Comparison of ENCODE assay signal across 8 cellular contexts in genomic region chr9:36135791-36136276, GRCh38. TPM values are rescaled to one million over a fixed set of nuclear protein-coding genes. Genes with fewer than 3 reads are reported as not detected.
DNase-seq lines count a peak whose midpoint lies in the region; ATAC-seq, FAIRE-seq and TF ChIP-seq lines count a peak whose summit lies in the region.

No MANE protein-coding gene starts in this region.

- TF ChIP-seq CTCF in astrocyte (IDR thresholded peaks at IDR 0.05; ENCODE audit: insufficient read depth, low read depth, low read length) (no peak), right lobe of liver (IDR thresholded peaks at IDR 0.05) (no peak), testis (IDR thresholded peaks at IDR 0.05) (no peak)

- peaks cover 39% of the 10 kb centered on the region for H3K79me2 ChIP-seq in astrocyte (ENCODE audit: insufficient read depth, low read length)

- no peak for FAIRE-seq in astrocyte (lab: Jason Lieb, UNC)

- H3K4me3 Mint-ChIP-seq in activated CD4-positive, alpha-beta T cell treated with anti-CD3 and anti-CD28 coated beads for 36 hours = peak overlapping the region; percentile 67
- peak overlapping the region; percentile 83 for H3K4me3 Mint-ChIP-seq in astrocyte (ENCODE audit: unreplicated experiment)

- DNase-seq in activated CD4-positive, alpha-beta T cell treated with anti-CD3 and anti-CD28 coated beads for 36 hours = no peak
- no peak for DNase-seq in activated CD4-positive, alpha-beta T cell treated with anti-CD3 and anti-CD28 coated beads, Interleukin-2, amount 50 U/mL, for 4 hours
- DNase-seq in astrocyte (ENCODE audit: low read depth) (no peak), right lobe of liver (peak in 1 of 3 donors; percentile 48), testis (no peak), NOMO-1 treated with dmso at 0.1 percent for 144 hours (lab: John Stamatoyannopoulos, UW; ENCODE audit: unreplicated experiment) (no peak), OCI-M1 (lab: John Stamatoyannopoulos, UW) (no peak)

- no peaks in the 10 kb centered on the region for H3K36me3 ChIP-seq in astrocyte (ENCODE audit: insufficient read depth, low read length)
- no peaks in the 10 kb centered on the region for H3K36me3 ChIP-seq in right lobe of liver
- no peaks in the 10 kb centered on the region for H3K36me3 ChIP-seq in testis (ENCODE audit: low read depth, missing control alignments)

- H3K4me2 ChIP-seq in astrocyte (ENCODE audit: low read length) = peak overlapping the region; percentile 99

- H3K27ac Mint-ChIP-seq in activated CD4-positive, alpha-beta T cell treated with anti-CD3 and anti-CD28 coated beads for 36 hours = no peak overlapping the region
- H3K27ac Mint-ChIP-seq in astrocyte (ENCODE audit: unreplicated experiment) = no peak overlapping the region

- peaks cover 40% of the 10 kb centered on the region for H4K20me1 ChIP-seq in astrocyte (ENCODE audit: insufficient read depth, low read length)

- intact Hi-C loops in activated CD4-positive, alpha-beta T cell treated with anti-CD3 and anti-CD28 coated beads for 36 hours (cut with DNase I, micrococcal nuclease) = loop anchor here (1.0 to 5.0 kb wide), 11 partner anchors 8 to 351 kb away; partner anchors contain the start of genes CLTA (in 1 of the 2), GNE (in 1 of the 2) and RECK (in 1 of the 2)
- intact Hi-C loops in right lobe of liver (cut with DNase I) (no loop called here), testis (cut with DNase I; ENCODE audit: low total_unique reads) (no loop called here)

- TF ChIP-seq POLR2A in right lobe of liver (IDR thresholded peaks at IDR 0.05) = no peak
- TF ChIP-seq POLR2A in testis (IDR thresholded peaks at IDR 0.05) = no peak

- no peaks in the 10 kb centered on the region for H3K9me3 Mint-ChIP-seq in activated CD4-positive, alpha-beta T cell treated with anti-CD3 and anti-CD28 coated beads for 36 hours (ENCODE audit: low read depth)
- H3K9me3 Mint-ChIP-seq in astrocyte (ENCODE audit: unreplicated experiment) = peaks cover 5% of the 10 kb centered on the region

- no peaks in the 10 kb centered on the region for H3K9me3 ChIP-seq in astrocyte (ENCODE audit: insufficient read depth, low read depth, low read length)
- H3K9me3 ChIP-seq in right lobe of liver = no peaks in the 10 kb centered on the region
- H3K9me3 ChIP-seq in testis = no peaks in the 10 kb centered on the region

- H3K36me3 Mint-ChIP-seq in activated CD4-positive, alpha-beta T cell treated with anti-CD3 and anti-CD28 coated beads for 36 hours (ENCODE audit: low read depth) = no peaks in the 10 kb centered on the region
- peaks cover 6% of the 10 kb centered on the region for H3K36me3 Mint-ChIP-seq in astrocyte (ENCODE audit: low read depth, unreplicated experiment)

- no peak for ATAC-seq in activated CD4-positive, alpha-beta T cell treated with anti-CD3 and anti-CD28 coated beads for 36 hours
- ATAC-seq in right lobe of liver (peak in 1 of 4 donors; percentile 4), HG03025 (IDR thresholded peaks at IDR 0.05; ENCODE audit: low FRiP score, unreplicated experiment) (no peak)

- H3K27ac ChIP-seq in astrocyte (ENCODE audit: low read depth, low read length) (no peak overlapping the region), right lobe of liver (peak overlapping the region in 1 of 3 donors; percentile 41), testis (no peak overlapping the region)

- H3K4me3 ChIP-seq in astrocyte (ENCODE audit: insufficient read depth, low read depth, low read length) (peak overlapping the region; percentile 83), right lobe of liver (peak overlapping the region; percentile 55 to 68 (median 57)), testis (peak overlapping the region; percentile 73 to 84)

- POLR2A ChIA-PET in activated CD4-positive, alpha-beta T cell treated with anti-CD3 and anti-CD28 coated beads for 36 hours (lab: Charles Lee) = interaction anchor here (1.5 kb wide), 1 partner anchor 55 kb away, joined by 6 read pairs; the partner anchor contains the start of gene CLTA

- no peaks in the 10 kb centered on the region for H3K27me3 Mint-ChIP-seq in activated CD4-positive, alpha-beta T cell treated with anti-CD3 and anti-CD28 coated beads for 36 hours
- H3K27me3 Mint-ChIP-seq in astrocyte (ENCODE audit: low read depth, unreplicated experiment) = no peaks in the 10 kb centered on the region

- H2AFZ ChIP-seq in astrocyte (ENCODE audit: low read depth, low read length) = peak overlapping the region; percentile 81

- peaks cover 21% of the 10 kb centered on the region for H3K4me1 ChIP-seq in astrocyte (ENCODE audit: insufficient read depth, low read length)
- H3K4me1 ChIP-seq in right lobe of liver = peaks cover 0 to 9% (median 0%) of the 10 kb centered on the region in 4 donors
- H3K4me1 ChIP-seq in testis = peaks cover 14% of the 10 kb centered on the region

- CTCF ChIA-PET in activated CD4-positive, alpha-beta T cell treated with anti-CD3 and anti-CD28 coated beads for 36 hours (lab: Charles Lee) = interaction anchor here (0.6 to 1.5 kb wide), 4 partner anchors 28 to 1808 kb away, joined by 3 to 15 read pairs (median 6); no protein-coding TSS in a partner anchor

- peak overlapping the region; percentile 84 for H3K9ac ChIP-seq in astrocyte (ENCODE audit: low read length)

- peaks cover 40% of the 10 kb centered on the region for H3K4me1 Mint-ChIP-seq in activated CD4-positive, alpha-beta T cell treated with anti-CD3 and anti-CD28 coated beads for 36 hours
- H3K4me1 Mint-ChIP-seq in astrocyte (ENCODE audit: low read depth, unreplicated experiment) = peaks cover 33% of the 10 kb centered on the region

- 6% methylated on average over 11 of the region's 18 CpGs for WGBS in right lobe of liver (ENCODE audit: insufficient coverage, low coverage, low lambda C conversion rate, missing lambda C conversion rate)
- WGBS in testis, 2 donors = 12 to 22% methylated on average over 10 to 18 of the region's 18 CpGs

- H3K27me3 ChIP-seq in astrocyte (ENCODE audit: insufficient read depth, low read length) (no peaks in the 10 kb centered on the region), right lobe of liver (peaks cover 0 to 10% of the 10 kb centered on the region in 2 donors), testis (no peaks in the 10 kb centered on the region)

RNA-seq across cellular contexts. Expression of gene GLIPR2, which starts 0.7 kb away (rescaled TPM):
- total RNA-seq in activated CD4-positive, alpha-beta T cell treated with anti-CD3 and anti-CD28 coated beads for 36 hours = 10 to 100 TPM; 13.7 to 18.4 TPM
- 150 and 157 TPM in 2 replicates for total RNA-seq in astrocyte
- total RNA-seq in right lobe of liver = 1 to 10 TPM; 1.2 to 3.9 (median 2.5) TPM
- 1 to 10 TPM; 3.5 to 3.9 TPM for total RNA-seq in testis
- polyA plus RNA-seq in testis (ENCODE audit: insufficient read depth, low read depth, low replicate concordance) = 19.6 TPM

RNA-seq across cellular contexts. Expression of gene CCIN, which starts 33.4 kb away (rescaled TPM):
- not detected for total RNA-seq in activated CD4-positive, alpha-beta T cell treated with anti-CD3 and anti-CD28 coated beads for 36 hours
- total RNA-seq in astrocyte = 1.1 and 1.9 TPM in 2 replicates
- total RNA-seq in right lobe of liver = not detected
- 10 to 100 TPM; 48.7 to 84.8 TPM for total RNA-seq in testis
- 171 TPM for polyA plus RNA-seq in testis (ENCODE audit: insufficient read depth, low read depth, low replicate concordance)

RNA-seq across cellular contexts. Expression of gene CLTA, which starts 54.9 kb away (rescaled TPM):
- 100 to 1,000 TPM; 123 to 133 TPM for total RNA-seq in activated CD4-positive, alpha-beta T cell treated with anti-CD3 and anti-CD28 coated beads for 36 hours
- total RNA-seq in astrocyte (386 and 424 TPM in 2 replicates), right lobe of liver (100 to 1,000 TPM in 2 of 6 experiments, 10 to 100 TPM in 4; 52.3 to 154 (median 72.7) TPM), testis (100 to 1,000 TPM; 135 to 168 TPM)
- 208 TPM for polyA plus RNA-seq in testis (ENCODE audit: insufficient read depth, low read depth, low replicate concordance)

Comparison
In these comparisons a context has a peak if more than half of its experiments do, and no peak if none do; other contexts are left out.
1. RNA of gene CCIN, which starts 33.4 kb away (total RNA-seq): 48.7 to 84.8 TPM in testis; 1.1 to 1.9 TPM in astrocyte, not detected in activated CD4-positive, alpha-beta T cell treated with anti-CD3 and anti-CD28 coated beads for 36 hours and not detected in right lobe of liver; every median in the first group is over 10 times any median in the second.
2. intact Hi-C loops: an anchor here in activated CD4-positive, alpha-beta T cell treated with anti-CD3 and anti-CD28 coated beads for 36 hours (1.0 to 5.0 kb wide); none called in right lobe of liver and testis.
3. Peak in every context shown above with its lines, with median percentiles within 50 percentile points of each other: H3K4me3 ChIP-seq.